ENCODE assay signal across 17 cellular contexts in the genomic region with DNA sequence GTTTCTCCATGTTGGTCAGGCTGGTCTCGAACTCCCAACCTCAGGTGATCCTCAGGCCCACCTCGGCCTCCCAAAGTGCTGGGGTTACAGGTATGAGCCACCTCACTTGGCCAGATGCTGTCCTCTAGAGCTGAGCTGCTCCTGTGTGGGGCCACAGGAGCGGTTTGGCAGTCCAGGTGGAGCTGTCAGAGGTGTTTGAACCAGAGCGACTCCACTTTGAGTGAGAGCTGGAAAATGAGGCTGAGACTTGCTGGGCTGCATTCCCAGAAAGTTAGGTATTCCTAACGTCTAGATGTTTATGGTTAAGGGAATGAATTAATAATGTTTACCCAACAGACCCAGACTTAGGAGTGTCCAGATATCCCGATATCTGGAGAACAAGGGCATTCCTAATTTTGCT. TPM values are rescaled to one million over a fixed set of nuclear protein-coding genes. Genes with fewer than 3 reads are reported as not detected.
A peak's percentile ranks its signal among the peaks of the same experiment; 100 is the strongest.
DNase-seq lines count a peak whose midpoint lies in the region; ATAC-seq and TF ChIP-seq lines count a peak whose summit lies in the region.
"Had no signal": no experiment of that assay in that cellular context is flagged by ENCODE, and none has a peak within 500 bp of the region (broad histone marks: within the 10 kb centered on the region; RNA-seq: fewer than 3 reads in every experiment).

No MANE protein-coding gene starts in this region.

- peaks cover 24% of the 10 kb centered on the region for H3K4me1 Mint-ChIP-seq in progenitor cell of endocrine pancreas (ENCODE audit: low read depth)
- H3K4me1 Mint-ChIP-seq: B cell; CD4-positive, alpha-beta memory T cell; CD4-positive, CD25-positive, alpha-beta regulatory T cell; CD8-positive, alpha-beta memory T cell had no signal

- H3K27ac Mint-ChIP-seq in progenitor cell of endocrine pancreas: peak overlapping the region; percentile 71
- H3K27ac Mint-ChIP-seq: B cell; CD4-positive, alpha-beta memory T cell; CD4-positive, CD25-positive, alpha-beta regulatory T cell; CD8-positive, alpha-beta memory T cell had no signal

- peak; percentile 38 for DNase-seq in ELF-1 (ENCODE audit: low read depth, low spot score)
- DNase-seq in islet precursor cell: peak; percentile 60
- DNase-seq in progenitor cell of endocrine pancreas (ENCODE audit: low spot score, unreplicated experiment): no peak
- no peak for DNase-seq in activated CD4-positive, alpha-beta T cell treated with anti-CD3 and anti-CD28 coated beads, Interleukin-2, amount 50 U/mL, for 48 hours
- DNase-seq: AML-193; CD4-positive, alpha-beta memory T cell; CD4-positive, CD25-positive, alpha-beta regulatory T cell; CD8-positive, alpha-beta memory T cell; COR-L47; DMS 273 treated with DMSO at 0.1 percent for 48 hours; DMS153; DMS53; DMS79; EL had no signal

- peaks cover 6% of the 10 kb centered on the region for H3K9me3 Mint-ChIP-seq in progenitor cell of endocrine pancreas (ENCODE audit: low read depth)

- TF ChIP-seq CTCF in progenitor cell of endocrine pancreas (IDR thresholded peaks at IDR 0.05; ENCODE audit: unreplicated experiment): no peak

- no peaks in the 10 kb centered on the region for H3K36me3 Mint-ChIP-seq in progenitor cell of endocrine pancreas (ENCODE audit: insufficient read depth)
- H3K36me3 Mint-ChIP-seq: CD4-positive, CD25-positive, alpha-beta regulatory T cell had no signal

- H3K27me3 Mint-ChIP-seq in progenitor cell of endocrine pancreas: peaks cover 3% of the 10 kb centered on the region

- ATAC-seq in GM21737 (IDR thresholded peaks at IDR 0.05; ENCODE audit: unreplicated experiment): no peak
- ATAC-seq: A549 had no signal

- H3K4me3 Mint-ChIP-seq in progenitor cell of endocrine pancreas (ENCODE audit: low read depth): no peak overlapping the region
- H3K4me3 Mint-ChIP-seq: B cell; CD4-positive, alpha-beta memory T cell; CD8-positive, alpha-beta memory T cell had no signal

RNA-seq across cellular contexts. Expression of a gene that starts 16.8 kb away (rescaled TPM):
- 87.6 and 92.9 TPM in 2 replicates for total RNA-seq in progenitor cell of endocrine pancreas

Comparison
In these comparisons a context has a peak if more than half of its experiments do, and no peak if none do; other contexts are left out.
1. DNase-seq: peak in ELF-1 (single experiment) and islet precursor cell (single experiment); none in progenitor cell of endocrine pancreas (single experiment) and activated CD4-positive, alpha-beta T cell treated with anti-CD3 and anti-CD28 coated beads, Interleukin-2, amount 50 U/mL, for 48 hours (0 of 2).